Comparison of ENCODE assay signal across 1 cellular context in the genomic region with DNA sequence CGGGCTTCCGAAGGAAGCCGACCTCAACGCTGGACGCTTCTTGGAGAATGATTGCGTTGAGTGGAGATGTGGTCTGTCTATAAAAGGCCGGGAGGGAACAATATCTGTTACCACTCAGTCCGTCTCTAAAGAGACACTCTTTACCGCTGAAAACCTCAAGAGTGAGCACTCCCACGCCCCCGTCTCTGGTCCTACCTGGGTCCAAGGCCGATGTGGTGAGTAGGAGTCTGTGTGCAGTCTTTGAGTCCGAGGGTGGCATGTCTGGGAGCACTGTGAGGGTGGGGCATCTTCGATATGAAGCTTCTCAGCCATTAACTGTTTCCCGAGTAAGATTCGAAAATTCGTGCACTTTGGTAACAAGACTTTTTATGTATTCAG.
TF ChIP-seq lines count a peak whose summit lies in the region.

No MANE protein-coding gene starts in this region.

TF ChIP-seq in neural cell, 6 proteins besides CTCF, POLR2A, EP300 and RAD21:
- no peak for TF ChIP-seq POLR2AphosphoS5 (IDR thresholded peaks at IDR 0.05)
- no peak for TF ChIP-seq MXI1 (conservative IDR thresholded peaks at IDR 0.05; ENCODE audit: poor library complexity, severe bottlenecking)
- TF ChIP-seq SMC3 (conservative IDR thresholded peaks at IDR 0.05; ENCODE audit: poor library complexity), result no peak
- TF ChIP-seq, protein P1, sequence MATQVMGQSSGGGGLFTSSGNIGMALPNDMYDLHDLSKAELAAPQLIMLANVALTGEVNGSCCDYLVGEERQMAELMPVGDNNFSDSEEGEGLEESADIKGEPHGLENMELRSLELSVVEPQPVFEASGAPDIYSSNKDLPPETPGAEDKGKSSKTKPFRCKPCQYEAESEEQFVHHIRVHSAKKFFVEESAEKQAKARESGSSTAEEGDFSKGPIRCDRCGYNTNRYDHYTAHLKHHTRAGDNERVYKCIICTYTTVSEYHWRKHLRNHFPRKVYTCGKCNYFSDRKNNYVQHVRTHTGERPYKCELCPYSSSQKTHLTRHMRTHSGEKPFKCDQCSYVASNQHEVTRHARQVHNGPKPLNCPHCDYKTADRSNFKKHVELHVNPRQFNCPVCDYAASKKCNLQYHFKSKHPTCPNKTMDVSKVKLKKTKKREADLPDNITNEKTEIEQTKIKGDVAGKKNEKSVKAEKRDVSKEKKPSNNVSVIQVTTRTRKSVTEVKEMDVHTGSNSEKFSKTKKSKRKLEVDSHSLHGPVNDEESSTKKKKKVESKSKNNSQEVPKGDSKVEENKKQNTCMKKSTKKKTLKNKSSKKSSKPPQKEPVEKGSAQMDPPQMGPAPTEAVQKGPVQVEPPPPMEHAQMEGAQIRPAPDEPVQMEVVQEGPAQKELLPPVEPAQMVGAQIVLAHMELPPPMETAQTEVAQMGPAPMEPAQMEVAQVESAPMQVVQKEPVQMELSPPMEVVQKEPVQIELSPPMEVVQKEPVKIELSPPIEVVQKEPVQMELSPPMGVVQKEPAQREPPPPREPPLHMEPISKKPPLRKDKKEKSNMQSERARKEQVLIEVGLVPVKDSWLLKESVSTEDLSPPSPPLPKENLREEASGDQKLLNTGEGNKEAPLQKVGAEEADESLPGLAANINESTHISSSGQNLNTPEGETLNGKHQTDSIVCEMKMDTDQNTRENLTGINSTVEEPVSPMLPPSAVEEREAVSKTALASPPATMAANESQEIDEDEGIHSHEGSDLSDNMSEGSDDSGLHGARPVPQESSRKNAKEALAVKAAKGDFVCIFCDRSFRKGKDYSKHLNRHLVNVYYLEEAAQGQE (IDR thresholded peaks at IDR 0.05; ENCODE audit: borderline replicate concordance), result no peak
- no peak for TF ChIP-seq EZH2 (IDR thresholded peaks at IDR 0.05; ENCODE audit: borderline replicate concordance, insufficient read depth, low read length, poor library complexity, severe bottlenecking)
- TF ChIP-seq TAF1 (IDR thresholded peaks at IDR 0.05; ENCODE audit: low read depth), result no peak
